Comparison of ENCODE assay signal across 2 cellular contexts in the genomic region with DNA sequence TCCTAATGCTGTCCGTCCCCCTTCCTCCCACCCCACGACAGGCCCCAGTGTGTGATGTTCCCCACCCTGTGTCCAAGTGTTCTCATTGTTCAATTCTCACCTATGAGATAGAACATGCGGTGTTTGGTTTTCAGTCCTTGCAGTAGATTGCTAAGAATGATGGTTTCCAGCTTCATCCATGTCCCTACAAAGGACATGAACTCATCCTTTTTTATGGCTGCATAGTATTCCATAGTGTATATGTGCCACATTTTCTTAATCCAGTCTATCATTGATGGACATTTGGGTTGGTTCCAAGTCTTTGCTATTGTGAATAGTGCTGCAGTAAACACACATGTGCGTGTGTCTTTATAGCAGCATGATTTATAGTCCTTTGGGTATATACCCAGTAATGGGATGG. TPM values are rescaled to one million over a fixed set of nuclear protein-coding genes. Genes with fewer than 3 reads are reported as not detected.
DNase-seq lines count a peak whose midpoint lies in the region; ATAC-seq, FAIRE-seq and TF ChIP-seq lines count a peak whose summit lies in the region.
"Not testable (repeated sequence)": the region's sequence is repeated elsewhere in the genome, so short reads cannot be mapped to it uniquely, and the experiment has no call there.

No MANE protein-coding gene starts in this region.

- peaks cover 18% of the 10 kb centered on the region for H3K79me2 ChIP-seq in K562 (ENCODE audit: control insufficient read depth, insufficient read depth, low read length)

- not testable (repeated sequence) for H3K9me3 ChIP-seq in HEK293 (ENCODE audit: control insufficient read depth, insufficient read depth, low read depth, low read length); K562 (replicated peaks; ENCODE audit: control insufficient read depth, insufficient read depth, low read depth, low read length)

- in situ Hi-C loops in K562 (cut with MboI), result not testable (repeated sequence)

- not testable (repeated sequence) for H3K4me3 ChIP-seq in HEK293 (ENCODE audit: low read depth, low read length); K562

- not testable (repeated sequence) for BruUV-seq in K562 (replicated peaks; lab: Mats Ljungman, UMichigan)

- TF ChIP-seq EP300 in K562 (IDR thresholded peaks at IDR 0.05; ENCODE audit: low read length), result not testable (repeated sequence)

- not testable (repeated sequence) for TF ChIP-seq CTCF in HEK293 (tag by site-specific recombination; IDR thresholded peaks at IDR 0.05); K562 (IDR thresholded peaks at IDR 0.05 in 2 of 3, conservative IDR thresholded peaks at IDR 0.05 in 1 of 3; ENCODE audit: insufficient read depth in 2 of 3, low read depth in 1 of 3, low read length in 3 of 3)

- not testable (repeated sequence) for H4K20me1 ChIP-seq in K562 (replicated peaks; ENCODE audit: control insufficient read depth, insufficient read depth, low read length)

- not testable (repeated sequence) for H3K27ac ChIP-seq in HEK293 (ENCODE audit: extremely low read depth, low read depth, low read length); K562 (ENCODE audit: extremely low read depth, low read depth, low read length)

- H3K27me3 ChIP-seq in K562 (ENCODE audit: control insufficient read depth in 2 of 2, insufficient read depth in 2 of 2, low read length in 2 of 2), result not testable (repeated sequence)

- not testable (repeated sequence) for H3K9ac ChIP-seq in K562 (ENCODE audit: insufficient read depth in 1 of 2, low read depth in 2 of 2, low read length in 2 of 2)

- H2AFZ ChIP-seq in K562 (ENCODE audit: low read depth, low read length), result not testable (repeated sequence)

- not testable (repeated sequence) for H3K9me1 ChIP-seq in K562 (ENCODE audit: control insufficient read depth, insufficient read depth, low read length)

- H3K4me2 ChIP-seq in K562 (ENCODE audit: insufficient read depth, low read length), result not testable (repeated sequence)

- not testable (repeated sequence) for DNase-seq in K562 (ENCODE audit: extremely low read depth in 1 of 4, low spot score in 3 of 4)

- intact Hi-C loops in K562 (cut with micrococcal nuclease), result not testable (repeated sequence)

- WGBS in K562 (ENCODE audit: insufficient coverage, low coverage, missing lambda C conversion rate), result 90% methylated on average over 3 of the region's 4 CpGs

- TF ChIP-seq POLR2A in K562 (conservative IDR thresholded peaks at IDR 0.05), result not testable (repeated sequence)

- not testable (repeated sequence) for H3K4me1 ChIP-seq in HEK293 (ENCODE audit: control insufficient read depth, insufficient read depth, low read length); K562 (replicated peaks in 1 of 2; ENCODE audit: control insufficient read depth in 2 of 2, insufficient read depth in 2 of 2, low read length in 2 of 2)

- FAIRE-seq in K562 (lab: Jason Lieb, UNC), result not testable (repeated sequence)

- not testable (repeated sequence) for TF ChIP-seq RAD21 in K562 (CRISPR knock-in tag; conservative IDR thresholded peaks at IDR 0.05 in 1 of 2, IDR thresholded peaks at IDR 0.05 in 1 of 2)

- POLR2A ChIA-PET in HEK293 (lab: Yijun Ruan, JAX); K562 (lab: Yijun Ruan, JAX): not testable (repeated sequence)

- H3K36me3 ChIP-seq in HEK293 (ENCODE audit: control insufficient read depth in 2 of 2, insufficient read depth in 1 of 2, low read length in 2 of 2); K562 (ENCODE audit: control insufficient read depth, insufficient read depth, low read length): not testable (repeated sequence)

- CTCF ChIA-PET in HEK293 (lab: Yijun Ruan, JAX); K562 (lab: Yijun Ruan, JAX; ENCODE audit: low intra/inter-chr PET ratio): not testable (repeated sequence)

- ATAC-seq in K562, result not testable (repeated sequence)

TF ChIP-seq in HEK293, 187 proteins besides CTCF, POLR2A, EP300 and RAD21:
- TF ChIP-seq, protein P1, sequence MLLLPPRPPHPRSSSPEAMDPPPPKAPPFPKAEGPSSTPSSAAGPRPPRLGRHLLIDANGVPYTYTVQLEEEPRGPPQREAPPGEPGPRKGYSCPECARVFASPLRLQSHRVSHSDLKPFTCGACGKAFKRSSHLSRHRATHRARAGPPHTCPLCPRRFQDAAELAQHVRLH (tag by site-specific recombination; IDR thresholded peaks at IDR 0.05), result peak; percentile 69
- TF ChIP-seq ZNF146 (tag by site-specific recombination; IDR thresholded peaks at IDR 0.05), result peak; percentile 76
- peak; percentile 71; the same call in 1 of the 2 replicates for TF ChIP-seq ZNF280D (tag by site-specific recombination; IDR thresholded peaks at IDR 0.05)
TF ChIP-seq in HEK293: peak in this region for 3; not testable (repeated sequence) for 184.

TF ChIP-seq in K562, 482 proteins besides CTCF, POLR2A, EP300 and RAD21:
- TF ChIP-seq ZNF146 (CRISPR knock-in tag; IDR thresholded peaks at IDR 0.05; ENCODE audit: unreplicated experiment) (peak; percentile 71), KDM1A (IDR thresholded peaks at IDR 0.05) (peak; percentile 25 to 56; a peak in 2 of 4 replicates), BCOR (IDR thresholded peaks at IDR 0.05) (peak; percentile 75)

RNA-seq across cellular contexts. Expression of gene TAF4B, which starts 12.5 kb away (rescaled TPM):
- total RNA-seq in K562 (2011; cell fraction: chromatin; rRNA removed; ENCODE audit: low replicate concordance), result 31.1 and 42.4 TPM in 2 replicates
- total RNA-seq in K562 (2011; cell fraction: nucleolus; rRNA removed), result 35.7 and 38.6 TPM in 2 replicates
- total RNA-seq in K562 (2011; cell fraction: nucleoplasm; rRNA removed), result 24.4 and 28.5 TPM in 2 replicates
- total RNA-seq in K562 (2014; rRNA removed), result 19.9 and 21.4 TPM in 2 replicates
- 25.3 and 30.4 TPM in 2 replicates for total RNA-seq in K562 (2014; rRNA removed; fragmentation: Illumina TruSeq; extraction: Trizol)
- 17.2 and 18.0 TPM in 2 replicates for total RNA-seq in K562 (2015; rRNA removed; fragmentation: Illumina TruSeq; extraction: Trizol)
- total RNA-seq in K562 (2021), result 19.2 and 22.1 TPM in 2 replicates
- polyA plus RNA-seq in K562 (2011; rRNA removed), result 15.8 and 21.0 TPM in 2 replicates
- polyA plus RNA-seq in K562 (2011; cell fraction: cytosol; rRNA removed), result 8.8 and 10.3 TPM in 2 replicates
- polyA plus RNA-seq in K562 (2011; cell fraction: nucleus; rRNA removed), result 15.6 and 16.8 TPM in 2 replicates
- 7.6 and 8.9 TPM in 2 replicates for polyA plus RNA-seq in K562 (2012)
- polyA plus RNA-seq in K562 (2014; fragmentation: Illumina TruSeq; extraction: Trizol), result 18.8 and 20.5 TPM in 2 replicates
- 1 to 10 TPM; 4.5 to 5.8 TPM for polyA plus RNA-seq in K562 (2014; fragmentation: Nextera tagmentation; extraction: Ambion mirVana)
- 12.8 and 15.6 TPM in 2 replicates for polyA plus RNA-seq in K562 (2014; rRNA removed)
- polyA minus RNA-seq in K562 (2011; rRNA and poly(A)+ RNA removed), result 36.5 and 37.0 TPM in 2 replicates
- polyA minus RNA-seq in K562 (2011; cell fraction: cytosol; rRNA and poly(A)+ RNA removed), result 15.6 and 17.4 TPM in 2 replicates
- 34.3 and 49.5 TPM in 2 replicates for polyA minus RNA-seq in K562 (2011; cell fraction: nucleus; rRNA and poly(A)+ RNA removed)
